Comparison of ENCODE assay signal across 1 cellular context in the genomic region with DNA sequence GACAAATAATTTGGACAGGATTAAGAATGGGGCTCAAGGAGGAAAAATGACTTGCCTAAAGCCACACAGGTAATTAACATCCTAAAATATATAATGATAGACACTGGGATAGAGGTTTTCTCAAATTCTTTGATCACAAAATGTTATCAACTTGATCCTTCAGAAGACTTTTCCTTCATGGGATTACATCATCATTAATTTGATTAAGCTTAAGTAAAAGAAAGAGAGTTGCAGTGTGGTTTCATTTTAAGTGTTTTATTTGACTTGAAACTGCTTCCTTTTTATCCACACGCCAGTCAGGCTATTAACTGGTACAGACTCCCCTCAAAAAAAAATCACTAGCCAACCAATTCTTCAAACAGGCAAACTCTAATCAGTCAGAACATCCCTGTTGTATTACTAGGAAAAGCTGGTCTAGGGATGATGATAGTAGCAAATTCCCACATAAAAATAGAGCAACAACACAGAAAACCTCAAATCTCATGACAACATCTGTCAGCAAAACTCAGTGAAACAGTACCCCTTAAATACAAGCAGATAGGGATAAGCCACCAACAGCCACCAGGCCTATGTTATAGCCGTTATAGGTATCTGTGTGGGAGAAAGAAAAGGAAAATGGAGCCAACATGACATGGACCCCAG.
TF ChIP-seq lines count a peak whose summit lies in the region.

No MANE protein-coding gene starts in this region.

TF ChIP-seq in HepG2, 621 proteins besides CTCF, POLR2A, EP300 and RAD21:
- no peak for TF ChIP-seq ZNF768 (CRISPR knock-in tag; IDR thresholded peaks at IDR 0.05)
- peak; percentile 69 for TF ChIP-seq ATF7 (IDR thresholded peaks at IDR 0.05)
- no peak for TF ChIP-seq ATF7 (CRISPR knock-in tag; IDR thresholded peaks at IDR 0.05)
- no peak for TF ChIP-seq ZNF207 (IDR thresholded peaks at IDR 0.05; ENCODE audit: borderline replicate concordance)
